8 cellular contexts compared by ENCODE assay signal in the genomic region with DNA sequence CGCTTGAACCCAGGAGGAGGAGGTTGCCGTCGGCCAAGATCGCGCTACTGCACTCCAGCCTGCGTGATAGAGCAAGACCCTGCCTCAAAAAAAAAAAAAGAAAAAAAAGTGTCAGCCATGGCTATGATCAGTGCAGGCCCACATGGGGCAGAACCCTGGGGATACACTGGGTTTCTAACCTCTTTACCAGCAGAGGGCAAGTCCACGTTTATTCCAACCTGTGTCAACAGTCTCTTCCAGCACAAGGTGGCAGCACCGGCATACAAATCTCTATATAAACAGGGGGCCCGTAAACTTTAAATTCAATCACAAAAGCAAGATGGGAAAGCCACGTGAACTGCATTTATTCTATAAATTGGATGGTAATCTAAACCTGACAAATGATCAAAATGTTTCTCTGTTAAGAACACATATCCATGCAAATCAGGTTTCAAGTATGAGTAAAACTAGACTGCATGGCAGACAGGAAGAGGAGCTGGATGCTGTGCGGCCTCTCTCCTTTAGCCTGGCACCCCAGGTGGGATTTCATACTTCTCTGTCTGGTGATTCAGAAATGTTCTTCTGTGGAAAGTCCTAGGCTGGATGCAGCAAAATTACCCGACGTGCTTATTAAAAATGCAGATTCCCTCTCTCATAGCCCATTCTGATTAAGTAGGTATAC. TPM values are rescaled to one million over a fixed set of nuclear protein-coding genes. Genes with fewer than 3 reads are reported as not detected.
DNase-seq lines count a peak whose midpoint lies in the region; ATAC-seq and TF ChIP-seq lines count a peak whose summit lies in the region.

No MANE protein-coding gene starts in this region.

- no peaks in the 10 kb centered on the region for H3K9me3 ChIP-seq in HAP-1

- in situ Hi-C loops in HAP-1 (cut with MboI; ENCODE audit: low sequenced_read_pairs) = loop anchor here (5.0 to 10.0 kb wide), 3 partner anchors 167 to 492 kb away; a partner anchor contains a TSS

- peaks cover 30% of the 10 kb centered on the region for H3K4me1 Mint-ChIP-seq in activated naive CD8-positive, alpha-beta T cell treated with anti-CD3 and anti-CD28 coated beads for 36 hours
- H3K4me1 Mint-ChIP-seq in progenitor cell of endocrine pancreas (ENCODE audit: low read depth) = peaks cover 23% of the 10 kb centered on the region

- peak; percentile 95 for TF ChIP-seq CTCF in progenitor cell of endocrine pancreas (IDR thresholded peaks at IDR 0.05; ENCODE audit: unreplicated experiment)

- H3K27me3 Mint-ChIP-seq in activated naive CD8-positive, alpha-beta T cell treated with anti-CD3 and anti-CD28 coated beads for 36 hours = peaks cover 35% of the 10 kb centered on the region
- peaks cover 4% of the 10 kb centered on the region for H3K27me3 Mint-ChIP-seq in progenitor cell of endocrine pancreas

- no peaks in the 10 kb centered on the region for H3K27me3 ChIP-seq in HAP-1 (ENCODE audit: low read depth)

- intact Hi-C loops in Right ventricle myocardium superior (cut with DNase I) = loop anchor here (2.0 to 5.0 kb wide), 3 partner anchors 167 to 497 kb away; a partner anchor contains a TSS

- DNase-seq in EL = peak; percentile 86
- DNase-seq in HAP-1 (ENCODE audit: low spot score in 2 of 2) = peak; percentile 80 to 83
- DNase-seq in NCI-H128 (lab: John Stamatoyannopoulos, UW; ENCODE audit: unreplicated experiment) = peak; percentile 43
- DNase-seq in SKM-1 treated with dmso at 0.1 percent for 144 hours (lab: John Stamatoyannopoulos, UW; ENCODE audit: unreplicated experiment) = peak; percentile 67
- DNase-seq in activated naive CD8-positive, alpha-beta T cell treated with anti-CD3 and anti-CD28 coated beads for 36 hours = peak; percentile 58
- DNase-seq in Right ventricle myocardium superior = peak; percentile 71
- DNase-seq in progenitor cell of endocrine pancreas (ENCODE audit: low spot score, unreplicated experiment) = peak; percentile 47
- DNase-seq in NCI-H1048 (lab: John Stamatoyannopoulos, UW) = no peak

- H3K4me3 Mint-ChIP-seq in activated naive CD8-positive, alpha-beta T cell treated with anti-CD3 and anti-CD28 coated beads for 36 hours = no peak overlapping the region
- H3K4me3 Mint-ChIP-seq in progenitor cell of endocrine pancreas (ENCODE audit: low read depth) = no peak overlapping the region

- peak; percentile 79 for ATAC-seq in Right ventricle myocardium superior (ENCODE audit: poor library complexity)

- peaks cover 29% of the 10 kb centered on the region for H3K4me1 ChIP-seq in HAP-1

- no peak overlapping the region for H3K27ac Mint-ChIP-seq in activated naive CD8-positive, alpha-beta T cell treated with anti-CD3 and anti-CD28 coated beads for 36 hours
- peak overlapping the region; percentile 52 for H3K27ac Mint-ChIP-seq in progenitor cell of endocrine pancreas

- no peaks in the 10 kb centered on the region for H3K36me3 Mint-ChIP-seq in activated naive CD8-positive, alpha-beta T cell treated with anti-CD3 and anti-CD28 coated beads for 36 hours
- H3K36me3 Mint-ChIP-seq in progenitor cell of endocrine pancreas (ENCODE audit: insufficient read depth) = no peaks in the 10 kb centered on the region

- no peaks in the 10 kb centered on the region for H3K36me3 ChIP-seq in HAP-1 (replicated peaks)

- no peaks in the 10 kb centered on the region for H3K9me3 Mint-ChIP-seq in activated naive CD8-positive, alpha-beta T cell treated with anti-CD3 and anti-CD28 coated beads for 36 hours
- no peaks in the 10 kb centered on the region for H3K9me3 Mint-ChIP-seq in progenitor cell of endocrine pancreas (ENCODE audit: low read depth)

- H3K4me3 ChIP-seq in HAP-1 = no peak overlapping the region

RNA-seq across cellular contexts. Expression of a gene that starts 60.0 kb away (rescaled TPM):
- total RNA-seq in activated naive CD8-positive, alpha-beta T cell treated with anti-CD3 and anti-CD28 coated beads for 36 hours = under 1 TPM in 1 of 2 experiments, not detected in 1; 0.18 TPM
- 0.43 TPM for total RNA-seq in Right ventricle myocardium superior
- 0.89 and 1.2 TPM in 2 replicates for total RNA-seq in progenitor cell of endocrine pancreas
